ENCODE assay signal across 2 cellular contexts in the genomic region with DNA sequence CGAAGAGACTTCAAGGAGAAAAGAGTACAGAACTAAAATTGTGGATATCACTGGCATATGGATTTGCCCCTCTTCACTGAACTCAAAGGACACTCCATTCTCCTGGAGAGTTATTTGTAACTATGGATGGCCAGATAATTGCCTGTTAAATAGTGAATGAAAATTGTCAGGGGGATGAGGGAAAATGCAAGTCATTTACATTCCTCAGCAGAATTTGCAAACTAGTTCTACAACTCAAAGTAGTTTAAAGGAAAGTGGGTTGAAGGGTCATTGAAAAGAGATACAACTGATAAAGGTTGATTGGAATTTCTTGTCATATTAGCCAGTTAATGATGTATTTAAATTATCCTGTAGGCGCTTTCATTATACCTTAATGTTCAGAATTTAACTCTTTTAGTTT.
A peak's percentile ranks its signal among the peaks of the same experiment; 100 is the strongest.
TF ChIP-seq lines count a peak whose summit lies in the region.

No MANE protein-coding gene starts in this region.

TF ChIP-seq in HepG2, 621 proteins besides CTCF, POLR2A, EP300 and RAD21:
- TF ChIP-seq TCF7L2 (IDR thresholded peaks at IDR 0.05; ENCODE audit: low read depth, low read length) (no peak), KLF6 (CRISPR knock-in tag; IDR thresholded peaks at IDR 0.05) (no peak), PCBP2 (optimal IDR thresholded peaks at IDR 0.05; ENCODE audit: low read depth, low read length, poor library complexity, severe bottlenecking) (no peak), TBX2 (CRISPR knock-in tag; IDR thresholded peaks at IDR 0.05; ENCODE audit: borderline replicate concordance) (no peak), SNAPC2 (CRISPR knock-in tag; IDR thresholded peaks at IDR 0.05) (no peak), ZNF24 (IDR thresholded peaks at IDR 0.05) (no peak), NFE2L2 (IDR thresholded peaks at IDR 0.05; ENCODE audit: low read length) (0 out of 2 replicates have a peak, but pooled peaks have one; percentile 29), ZNF775 (CRISPR knock-in tag; IDR thresholded peaks at IDR 0.05; ENCODE audit: borderline replicate concordance) (no peak)
- TF ChIP-seq, protein P1, sequence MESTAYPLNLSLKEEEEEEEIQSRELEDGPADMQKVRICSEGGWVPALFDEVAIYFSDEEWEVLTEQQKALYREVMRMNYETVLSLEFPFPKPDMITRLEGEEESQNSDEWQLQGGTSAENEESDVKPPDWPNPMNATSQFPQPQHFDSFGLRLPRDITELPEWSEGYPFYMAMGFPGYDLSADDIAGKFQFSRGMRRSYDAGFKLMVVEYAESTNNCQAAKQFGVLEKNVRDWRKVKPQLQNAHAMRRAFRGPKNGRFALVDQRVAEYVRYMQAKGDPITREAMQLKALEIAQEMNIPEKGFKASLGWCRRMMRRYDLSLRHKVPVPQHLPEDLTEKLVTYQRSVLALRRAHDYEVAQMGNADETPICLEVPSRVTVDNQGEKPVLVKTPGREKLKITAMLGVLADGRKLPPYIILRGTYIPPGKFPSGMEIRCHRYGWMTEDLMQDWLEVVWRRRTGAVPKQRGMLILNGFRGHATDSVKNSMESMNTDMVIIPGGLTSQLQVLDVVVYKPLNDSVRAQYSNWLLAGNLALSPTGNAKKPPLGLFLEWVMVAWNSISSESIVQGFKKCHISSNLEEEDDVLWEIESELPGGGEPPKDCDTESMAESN (CRISPR knock-in tag; conservative IDR thresholded peaks at IDR 0.05) = no peak

TF ChIP-seq in K562, 482 proteins besides CTCF, POLR2A, EP300 and RAD21:
- no peak for TF ChIP-seq TCF7L2 (IDR thresholded peaks at IDR 0.05; ENCODE audit: low read depth, low read length)
- no peak for TF ChIP-seq ETV5 (CRISPR knock-in tag; IDR thresholded peaks at IDR 0.05; ENCODE audit: low read depth)
- TF ChIP-seq ZNF316 (IDR thresholded peaks at IDR 0.05) = 0 out of 2 replicates have a peak, but pooled peaks have one; percentile 33
- peak; percentile 34; the same call in 1 of the 2 replicates for TF ChIP-seq MAFG (tag; conservative IDR thresholded peaks at IDR 0.05)
- no peak for TF ChIP-seq WHSC1 (IDR thresholded peaks at IDR 0.05; ENCODE audit: low read length)
- no peak for TF ChIP-seq BMI1 (IDR thresholded peaks at IDR 0.05; ENCODE audit: low read length)
TF ChIP-seq in K562: peak in this region for 2.
